Comparison of ENCODE assay signal across 8 cellular contexts in the genomic region with DNA sequence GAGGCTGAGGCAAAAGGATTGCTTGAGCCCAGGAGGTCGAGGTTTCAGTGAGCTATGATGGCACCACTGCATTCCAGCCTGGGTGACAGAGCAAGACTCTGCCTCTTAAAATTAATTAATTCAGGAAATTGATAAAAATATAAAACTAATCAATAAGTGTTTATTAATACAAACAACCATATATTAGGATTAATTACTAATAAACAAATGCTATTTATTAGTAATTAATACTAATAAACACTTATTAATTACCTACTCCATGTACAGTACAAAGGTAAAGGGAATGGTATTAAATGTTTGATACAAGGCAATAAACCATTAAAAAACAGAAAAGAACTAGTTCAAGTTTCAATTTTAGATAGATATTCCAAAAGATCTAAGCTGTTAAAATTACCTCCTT.
"Had no signal": no experiment of that assay in that cellular context is flagged by ENCODE, and none has a peak within 500 bp of the region (broad histone marks: within the 10 kb centered on the region; RNA-seq: fewer than 3 reads in every experiment).

No MANE protein-coding gene starts in this region.

- FAIRE-seq: G401.6, GM12878, GM12891, GM12892, GM18507, GM19239 had no signal

- ATAC-seq: GM12878 had no signal

- H3K4me3 ChIP-seq: GM12878 had no signal

- DNase-seq: GDM1, GF-D8 had no signal
